Comparison of ENCODE assay signal across 8 cellular contexts in genomic region chr17:49361902-49362722, GRCh38. TPM values are rescaled to one million over a fixed set of nuclear protein-coding genes. Genes with fewer than 3 reads are reported as not detected.
A peak's percentile ranks its signal among the peaks of the same experiment; 100 is the strongest.
DNase-seq lines count a peak whose midpoint lies in the region; ATAC-seq and TF ChIP-seq lines count a peak whose summit lies in the region.

Gene ZNF652 (minus strand): TSS chr17:49362250. CDS start chr17:49317725, 44,525 bp downstream.

- no peaks in the 10 kb centered on the region for H3K36me3 Mint-ChIP-seq in chondrocyte (ENCODE audit: low read depth)

- H3K27me3 Mint-ChIP-seq in chondrocyte (ENCODE audit: low read depth) = no peaks in the 10 kb centered on the region

- peaks cover 37% of the 10 kb centered on the region for H3K4me1 Mint-ChIP-seq in chondrocyte (ENCODE audit: low read depth)

- no peak for TF ChIP-seq CTCF in AG09319 (IDR thresholded peaks at IDR 0.05; ENCODE audit: low read depth, low read length)
- no peak for TF ChIP-seq CTCF in chondrocyte (IDR thresholded peaks at IDR 0.05)

- DNase-seq in AG09319 (ENCODE audit: extremely low read depth, low read depth) = peak; percentile 59
- DNase-seq in NCI-H460 (ENCODE audit: extremely low read depth, low read depth) = peak; percentile 85
- peak; percentile 74 to 75 for DNase-seq in activated CD4-positive, alpha-beta T cell treated with anti-CD3 and anti-CD28 coated beads for 24 hours (ENCODE audit: low read depth in 2 of 2)
- DNase-seq in chondrocyte (ENCODE audit: low spot score) = no peak
- DNase-seq in kidney tubule cell (ENCODE audit: low spot score) = peak; percentile 97
- peak; percentile 67 to 97 for DNase-seq in stimulated activated CD4-positive, alpha-beta T cell treated with anti-CD3 and anti-CD28 coated beads, Interleukin-1b, Interleukin-23, amount 100 ng/mL, for 1 hour (ENCODE audit: low read depth in 2 of 2)

- peak within 1 kb of the TSS; percentile 82 for H3K4me3 Mint-ChIP-seq in chondrocyte (ENCODE audit: unreplicated experiment)

- ATAC-seq in GM19035 (IDR thresholded peaks at IDR 0.05; ENCODE audit: unreplicated experiment) (peak; percentile 65), HG03354 (IDR thresholded peaks at IDR 0.05; ENCODE audit: poor library complexity, severe bottlenecking, unreplicated experiment) (peak; percentile 64)

- no peaks in the 10 kb centered on the region for H3K9me3 Mint-ChIP-seq in chondrocyte (ENCODE audit: low read depth)

- peak within 1 kb of the TSS; percentile 88 for H3K27ac Mint-ChIP-seq in chondrocyte (ENCODE audit: unreplicated experiment)

RNA-seq across cellular contexts. Expression of gene ZNF652, which starts in this region (rescaled TPM):
- total RNA-seq in NCI-H460 (2014; rRNA removed; shearing (Covaris generic)) = 22.8 and 24.5 TPM in 2 replicates
- polyA plus RNA-seq in NCI-H460 (2014; cell fraction: nucleus; rRNA removed) = 9.0 and 11.6 TPM in 2 replicates
- total RNA-seq in chondrocyte = 45.0 to 59.3 TPM (median 48.0 TPM) in 3 replicates
